36 cellular contexts compared by ENCODE assay signal in the genomic region with DNA sequence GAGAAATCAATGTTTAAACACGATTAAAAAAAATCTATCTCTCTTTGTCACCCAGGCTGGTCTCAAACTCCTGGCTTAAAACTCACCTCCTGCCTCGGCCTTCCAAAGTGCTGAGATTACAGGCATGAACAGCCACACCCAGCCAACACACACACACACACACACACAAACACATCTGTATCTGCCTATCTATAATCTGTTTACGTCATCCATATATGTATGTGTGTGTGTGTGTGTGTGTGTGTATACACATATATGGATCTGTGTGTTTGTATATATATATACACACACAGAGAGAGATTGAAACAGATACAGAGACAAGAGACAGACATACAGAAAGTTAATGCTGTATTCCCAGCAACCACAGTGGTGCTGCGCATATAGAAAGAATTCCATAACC.
"Had no signal": no experiment of that assay in that cellular context is flagged by ENCODE, and none has a peak within 500 bp of the region (broad histone marks: within the 10 kb centered on the region; RNA-seq: fewer than 3 reads in every experiment).

No MANE protein-coding gene starts in this region.

- H3K4me3 ChIP-seq: MG63 had no signal

- H3K9me3 ChIP-seq: MG63 had no signal

- H3K27me3 ChIP-seq: MG63 had no signal

- DNase-seq: Karpas-422, Kasumi-1, MG63, MM.1S, MV-4-11, NCI-H1048, NCI-H1092, NCI-H1092 treated with DMSO at 0.1 percent for 48 hours, NCI-H1105, NCI-H1105 treated with DMSO at 0.1 percent for 48 hours, NCI-H1417, NCI-H1417 treated with DMSO at 0.1 percent for 48 hours, NCI-H1436, NCI-H1436 treated with DMSO at 0.1 percent for 48 hours, NCI-H146, NCI-H1694, NCI-H1694 treated with DMSO at 0.1 percent for 48 hours, NCI-H187, NCI-H187 treated with DMSO at 0.1 percent for 48 hours, NCI-H1930, NCI-H2029, NCI-H2029 treated with DMSO at 0.1 percent for 48 hours, NCI-H2081, NCI-H2081 treated with DMSO at 0.1 percent for 48 hours, NCI-H2107, NCI-H2171, NCI-H2171 treated with DMSO at 0.1 percent for 48 hours, NCI-H2227 treated with DMSO at 0.1 percent for 48 hours, NCI-H226, NCI-H345, NCI-H446, NCI-H446 treated with DMSO at 0.1 percent for 48 hours, NCI-H510A, NCI-H510A treated with DMSO at 0.1 percent for 48 hours, NCI-H524, NCI-H524 treated with DMSO at 0.1 percent for 48 hours had no signal

- H3K36me3 ChIP-seq: MG63 had no signal
